ENCODE assay signal across 1 cellular context in genomic region chr1:180923887-180924286, GRCh38.
TF ChIP-seq lines count a peak whose summit lies in the region.

No MANE protein-coding gene starts in this region.

TF ChIP-seq in WTC11, 78 proteins besides CTCF, POLR2A, EP300 and RAD21 (continued from another document):
- no peak for TF ChIP-seq JAZF1 (CRISPR knock-in tag; IDR thresholded peaks at IDR 0.05)
- TF ChIP-seq ZSCAN18 (CRISPR knock-in tag; IDR thresholded peaks at IDR 0.05): no peak
- TF ChIP-seq ZNF671 (CRISPR knock-in tag; IDR thresholded peaks at IDR 0.05): no peak
- TF ChIP-seq ZBTB21 (CRISPR knock-in tag; IDR thresholded peaks at IDR 0.05; ENCODE audit: borderline replicate concordance): no peak
- TF ChIP-seq TEAD4 (CRISPR knock-in tag; IDR thresholded peaks at IDR 0.05): no peak
- no peak for TF ChIP-seq ZNF263 (CRISPR knock-in tag; IDR thresholded peaks at IDR 0.05; ENCODE audit: low read depth)
- TF ChIP-seq ZNF416 (CRISPR knock-in tag; IDR thresholded peaks at IDR 0.05): no peak
- no peak for TF ChIP-seq E2F4 (CRISPR knock-in tag; IDR thresholded peaks at IDR 0.05; ENCODE audit: borderline replicate concordance, low read depth)
- no peak for TF ChIP-seq MYBL2 (CRISPR knock-in tag; IDR thresholded peaks at IDR 0.05)
- TF ChIP-seq NR2C2 (CRISPR knock-in tag; IDR thresholded peaks at IDR 0.05): no peak
- no peak for TF ChIP-seq ELF4 (CRISPR knock-in tag; IDR thresholded peaks at IDR 0.05; ENCODE audit: low read depth)
- no peak for TF ChIP-seq ATF6 (CRISPR knock-in tag; IDR thresholded peaks at IDR 0.05)
